In genomic region chrX:112849010-112849409, GRCh38 we compare ENCODE assay signal across 18 cellular contexts. TPM values are rescaled to one million over a fixed set of nuclear protein-coding genes. Genes with fewer than 3 reads are reported as not detected.
A peak's percentile ranks its signal among the peaks of the same experiment; 100 is the strongest.
DNase-seq lines count a peak whose midpoint lies in the region; ATAC-seq, FAIRE-seq and TF ChIP-seq lines count a peak whose summit lies in the region.
"Had no signal": no experiment of that assay in that cellular context is flagged by ENCODE, and none has a peak within 500 bp of the region (broad histone marks: within the 10 kb centered on the region; RNA-seq: fewer than 3 reads in every experiment).

No MANE protein-coding gene starts in this region.

- no peaks in the 10 kb centered on the region for H4K20me1 ChIP-seq in OCI-LY7 (ENCODE audit: insufficient read depth, low read length)

- CTCF ChIA-PET in OCI-LY7 (lab: Charles Lee; ENCODE audit: unreplicated experiment), result no interaction called here

- peak; percentile 24 for ATAC-seq in GM21529 (IDR thresholded peaks at IDR 0.05; ENCODE audit: unreplicated experiment)
- ATAC-seq in naive B cell (ENCODE audit: low read depth in 2 of 2), result peak; percentile 82 to 88
- no peak for ATAC-seq in GM21737 (IDR thresholded peaks at IDR 0.05; ENCODE audit: unreplicated experiment)

- peaks cover 0 to 2% (median 0%) of the 10 kb centered on the region in 3 donors for H3K27me3 Mint-ChIP-seq in naive B cell
- H3K27me3 Mint-ChIP-seq in activated naive CD8-positive, alpha-beta T cell treated with anti-CD3 and anti-CD28 coated beads for 36 hours, result no peaks in the 10 kb centered on the region
- H3K27me3 Mint-ChIP-seq: CD4-positive, alpha-beta memory T cell had no signal

- peaks cover 21 to 32% (median 31%) of the 10 kb centered on the region in 3 donors for H3K4me1 Mint-ChIP-seq in naive B cell
- H3K4me1 Mint-ChIP-seq in activated naive CD8-positive, alpha-beta T cell treated with anti-CD3 and anti-CD28 coated beads for 36 hours, result peaks cover 18% of the 10 kb centered on the region

- no peaks in the 10 kb centered on the region for H3K36me3 Mint-ChIP-seq in naive B cell
- H3K36me3 Mint-ChIP-seq in activated naive CD8-positive, alpha-beta T cell treated with anti-CD3 and anti-CD28 coated beads for 36 hours, result no peaks in the 10 kb centered on the region
- H3K36me3 Mint-ChIP-seq: CD4-positive, alpha-beta memory T cell had no signal

- DNase-seq in GM12891 (ENCODE audit: insufficient read length, low spot score) (no peak), OCI-LY7 (ENCODE audit: low spot score) (peak; percentile 29), naive B cell (no peak), NCI-H1092 (lab: John Stamatoyannopoulos, UW) (no peak), GF-D8 (lab: John Stamatoyannopoulos, UW) (no peak)
- no peak for DNase-seq in activated naive CD8-positive, alpha-beta T cell treated with anti-CD3 and anti-CD28 coated beads for 36 hours
- DNase-seq: activated CD4-positive, alpha-beta T cell treated with anti-CD3 and anti-CD28 coated beads for 48 hours; activated CD8-positive, alpha-beta memory T cell treated with anti-CD3 and anti-CD28 coated beads, Interleukin-2, amount 50 U/mL, for 48 hours; activated naive CD4-positive, alpha-beta T cell; CD4-positive, alpha-beta memory T cell; head of caudate nucleus; occipital lobe; SIG-M5; stimulated activated CD4-positive, alpha-beta T cell treated with anti-CD3 and anti-CD28 coated beads, Interleukin-4, amount 100 ng/mL, for 1 hour had no signal

- H3K4me2 ChIP-seq in OCI-LY7 (ENCODE audit: low read length), result 0 out of 2 replicates have a peak overlapping the region, but pooled peaks have one; percentile 20

- POLR2A ChIA-PET in OCI-LY7 (lab: Charles Lee), result interaction anchor here (0.6 kb wide), 1 partner anchor 36 kb away, joined by 4 read pairs; no protein-coding TSS in a partner anchor

- no TSS peak for BruUV-seq in OCI-LY7 (replicated peaks; lab: Mats Ljungman, UMichigan)

- TF ChIP-seq CTCF in OCI-LY7 (conservative IDR thresholded peaks at IDR 0.05; ENCODE audit: low read length), result no peak

- H3K79me2 ChIP-seq in OCI-LY7 (ENCODE audit: insufficient read depth, low read depth, low read length), result no peaks in the 10 kb centered on the region

- peak; percentile 97 for FAIRE-seq in GM12891 (lab: Jason Lieb, UNC)
- FAIRE-seq: islet of Langerhans had no signal

- no peak overlapping the region for H3K4me3 ChIP-seq in OCI-LY7 (ENCODE audit: low read depth, low read length, poor library complexity, severe bottlenecking)

- peak overlapping the region in 1 of 8 donors; percentile 47 for H3K4me3 Mint-ChIP-seq in naive B cell
- no peak overlapping the region for H3K4me3 Mint-ChIP-seq in activated naive CD8-positive, alpha-beta T cell treated with anti-CD3 and anti-CD28 coated beads for 36 hours
- H3K4me3 Mint-ChIP-seq: CD4-positive, alpha-beta memory T cell; dendritic cell treated with granulocyte-macrophage colony-stimulating factor and Interleukin-4, amounts not matched to agents 40 ng/mL and 50 ng/mL, for 4 days had no signal

- TF ChIP-seq POLR2A in GM12891 (IDR thresholded peaks at IDR 0.05; ENCODE audit: low read depth, low read length), result no peak

- H3K9me2 ChIP-seq in OCI-LY7 (ENCODE audit: insufficient read depth, low read length), result no peaks in the 10 kb centered on the region

- H3K9me3 ChIP-seq in OCI-LY7 (ENCODE audit: low read length), result no peaks in the 10 kb centered on the region

- peak overlapping the region in 1 of 6 donors; percentile 2 for H3K27ac Mint-ChIP-seq in naive B cell
- no peak overlapping the region for H3K27ac Mint-ChIP-seq in activated naive CD8-positive, alpha-beta T cell treated with anti-CD3 and anti-CD28 coated beads for 36 hours
- H3K27ac Mint-ChIP-seq: CD4-positive, alpha-beta memory T cell; dendritic cell treated with granulocyte-macrophage colony-stimulating factor and Interleukin-4, amounts not matched to agents 40 ng/mL and 50 ng/mL, for 4 days had no signal

- peaks cover 35% of the 10 kb centered on the region for H3K4me1 ChIP-seq in OCI-LY7 (ENCODE audit: insufficient read depth, low read length, poor library complexity, severe bottlenecking)

- no peaks in the 10 kb centered on the region for H3K9me3 Mint-ChIP-seq in naive B cell
- no peaks in the 10 kb centered on the region for H3K9me3 Mint-ChIP-seq in activated naive CD8-positive, alpha-beta T cell treated with anti-CD3 and anti-CD28 coated beads for 36 hours
- H3K9me3 Mint-ChIP-seq: CD4-positive, alpha-beta memory T cell; dendritic cell treated with granulocyte-macrophage colony-stimulating factor and Interleukin-4, amounts not matched to agents 40 ng/mL and 50 ng/mL, for 4 days had no signal

- no peak overlapping the region for H3K27ac ChIP-seq in OCI-LY7 (ENCODE audit: low read depth, low read length, poor library complexity, severe bottlenecking)

- peak overlapping the region; percentile 64 for H2AFZ ChIP-seq in OCI-LY7 (ENCODE audit: low read length)

- no peaks in the 10 kb centered on the region for H3K36me3 ChIP-seq in OCI-LY7 (ENCODE audit: insufficient read depth, low read length)

- intact Hi-C loops in OCI-LY7 (cut with micrococcal nuclease; ENCODE audit: unreplicated experiment), result loop anchor here (10.0 kb wide), 1 partner anchor 174 kb away; the partner anchor contains the start of gene LHFPL1

TF ChIP-seq in GM12891, 5 proteins besides CTCF, POLR2A, EP300 and RAD21:
- TF ChIP-seq SPI1 (IDR thresholded peaks at IDR 0.05; ENCODE audit: low read depth, low read length) (0 out of 2 replicates have a peak, but pooled peaks have one; percentile 19), PAX5 (IDR thresholded peaks at IDR 0.05; ENCODE audit: insufficient read depth, low read length, severe bottlenecking) (no peak), POU2F2 (IDR thresholded peaks at IDR 0.05; ENCODE audit: low read depth, low read length) (no peak)

RNA-seq across cellular contexts. Expression of gene AMOT, which starts 8.4 kb away (rescaled TPM):
- 0.91 TPM for polyA plus RNA-seq in GM12891 (2012; ENCODE audit: low read depth, missing spikeins)
- 0.51 and 0.95 TPM in 2 replicates for total RNA-seq in OCI-LY7 (2014; rRNA removed; shearing (Covaris generic))
- total RNA-seq in OCI-LY7 (2022), result 6.2 and 6.8 TPM in 2 replicates
- 1 to 10 TPM; 2.4 to 4.3 (median 2.9) TPM for polyA plus RNA-seq in naive B cell (ENCODE audit: low read depth in 6 of 6)
- total RNA-seq in activated naive CD8-positive, alpha-beta T cell treated with anti-CD3 and anti-CD28 coated beads for 36 hours, result 1 to 10 TPM; 2.0 to 2.3 TPM
